1 cellular context compared by ENCODE assay signal in genomic region chr6:42423244-42423643, GRCh38.
TF ChIP-seq lines count a peak whose summit lies in the region.

No MANE protein-coding gene starts in this region.

TF ChIP-seq in GM23338, 12 proteins besides CTCF, POLR2A, EP300 and RAD21 (continued from another document):
- TF ChIP-seq, protein P1, sequence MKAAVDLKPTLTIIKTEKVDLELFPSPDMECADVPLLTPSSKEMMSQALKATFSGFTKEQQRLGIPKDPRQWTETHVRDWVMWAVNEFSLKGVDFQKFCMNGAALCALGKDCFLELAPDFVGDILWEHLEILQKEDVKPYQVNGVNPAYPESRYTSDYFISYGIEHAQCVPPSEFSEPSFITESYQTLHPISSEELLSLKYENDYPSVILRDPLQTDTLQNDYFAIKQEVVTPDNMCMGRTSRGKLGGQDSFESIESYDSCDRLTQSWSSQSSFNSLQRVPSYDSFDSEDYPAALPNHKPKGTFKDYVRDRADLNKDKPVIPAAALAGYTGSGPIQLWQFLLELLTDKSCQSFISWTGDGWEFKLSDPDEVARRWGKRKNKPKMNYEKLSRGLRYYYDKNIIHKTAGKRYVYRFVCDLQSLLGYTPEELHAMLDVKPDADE (IDR thresholded peaks at IDR 0.05): no peak
- no peak for TF ChIP-seq EZH2 (IDR thresholded peaks at IDR 0.05; ENCODE audit: low read depth, unreplicated experiment)
- TF ChIP-seq, protein P2, sequence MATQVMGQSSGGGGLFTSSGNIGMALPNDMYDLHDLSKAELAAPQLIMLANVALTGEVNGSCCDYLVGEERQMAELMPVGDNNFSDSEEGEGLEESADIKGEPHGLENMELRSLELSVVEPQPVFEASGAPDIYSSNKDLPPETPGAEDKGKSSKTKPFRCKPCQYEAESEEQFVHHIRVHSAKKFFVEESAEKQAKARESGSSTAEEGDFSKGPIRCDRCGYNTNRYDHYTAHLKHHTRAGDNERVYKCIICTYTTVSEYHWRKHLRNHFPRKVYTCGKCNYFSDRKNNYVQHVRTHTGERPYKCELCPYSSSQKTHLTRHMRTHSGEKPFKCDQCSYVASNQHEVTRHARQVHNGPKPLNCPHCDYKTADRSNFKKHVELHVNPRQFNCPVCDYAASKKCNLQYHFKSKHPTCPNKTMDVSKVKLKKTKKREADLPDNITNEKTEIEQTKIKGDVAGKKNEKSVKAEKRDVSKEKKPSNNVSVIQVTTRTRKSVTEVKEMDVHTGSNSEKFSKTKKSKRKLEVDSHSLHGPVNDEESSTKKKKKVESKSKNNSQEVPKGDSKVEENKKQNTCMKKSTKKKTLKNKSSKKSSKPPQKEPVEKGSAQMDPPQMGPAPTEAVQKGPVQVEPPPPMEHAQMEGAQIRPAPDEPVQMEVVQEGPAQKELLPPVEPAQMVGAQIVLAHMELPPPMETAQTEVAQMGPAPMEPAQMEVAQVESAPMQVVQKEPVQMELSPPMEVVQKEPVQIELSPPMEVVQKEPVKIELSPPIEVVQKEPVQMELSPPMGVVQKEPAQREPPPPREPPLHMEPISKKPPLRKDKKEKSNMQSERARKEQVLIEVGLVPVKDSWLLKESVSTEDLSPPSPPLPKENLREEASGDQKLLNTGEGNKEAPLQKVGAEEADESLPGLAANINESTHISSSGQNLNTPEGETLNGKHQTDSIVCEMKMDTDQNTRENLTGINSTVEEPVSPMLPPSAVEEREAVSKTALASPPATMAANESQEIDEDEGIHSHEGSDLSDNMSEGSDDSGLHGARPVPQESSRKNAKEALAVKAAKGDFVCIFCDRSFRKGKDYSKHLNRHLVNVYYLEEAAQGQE (IDR thresholded peaks at IDR 0.05; ENCODE audit: unreplicated experiment): no peak
- TF ChIP-seq CREB1 (CRISPR knock-in tag; IDR thresholded peaks at IDR 0.05; ENCODE audit: low read depth): no peak
- TF ChIP-seq POLR2AphosphoS5 (IDR thresholded peaks at IDR 0.05; ENCODE audit: low read depth): no peak
TF ChIP-seq in GM23338: peak in this region for 0.
